In the genomic region with DNA sequence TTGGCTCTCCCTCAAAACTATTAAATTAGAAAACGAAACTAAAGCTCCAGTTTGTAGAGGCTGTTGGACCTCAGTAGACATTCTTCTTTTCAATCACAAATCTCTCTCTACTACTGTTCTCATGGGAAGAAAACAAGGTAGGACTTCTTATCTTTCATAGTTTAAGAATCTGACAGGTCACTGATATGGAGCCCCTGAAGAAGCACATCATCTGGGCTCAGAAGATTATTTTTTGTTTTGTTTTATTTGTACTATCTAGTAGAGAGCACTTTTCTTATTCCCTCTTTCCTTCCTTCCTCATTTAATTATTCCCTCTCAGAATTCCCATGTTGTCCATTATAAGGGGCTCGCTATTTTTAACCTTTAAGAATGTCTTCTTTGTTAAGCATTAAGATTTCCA, we compare ENCODE assay signal across 24 cellular contexts. TPM values are rescaled to one million over a fixed set of nuclear protein-coding genes. Genes with fewer than 3 reads are reported as not detected.
A peak's percentile ranks its signal among the peaks of the same experiment; 100 is the strongest.
DNase-seq lines count a peak whose midpoint lies in the region; ATAC-seq, FAIRE-seq and TF ChIP-seq lines count a peak whose summit lies in the region.
"Had no signal": no experiment of that assay in that cellular context is flagged by ENCODE, and none has a peak within 500 bp of the region (broad histone marks: within the 10 kb centered on the region; RNA-seq: fewer than 3 reads in every experiment).

No MANE protein-coding gene starts in this region.

- H3K9ac ChIP-seq in HepG2 (ENCODE audit: insufficient read depth, low read depth, low read length) = no peak overlapping the region

- no peak for TF ChIP-seq POLR2A in HepG2 (IDR thresholded peaks at IDR 0.05; ENCODE audit: insufficient read depth in 1 of 2, low read depth in 2 of 2, low read length in 2 of 2)

- no peak for DNase-seq in CD4-positive, CD25-positive, alpha-beta regulatory T cell
- no peak for DNase-seq in CD8-positive, alpha-beta T cell
- DNase-seq in mesothelial cell of epicardium (ENCODE audit: low spot score in 2 of 2, unreplicated experiment in 2 of 2) (no peak), HepG2 (ENCODE audit: low spot score) (no peak), RPMI8226 (no peak), dedifferentiated amniotic fluid mesenchymal stem cell (ENCODE audit: extremely low spot score) (no peak)
- DNase-seq: activated effector memory CD4-positive, alpha-beta T cell treated with Interleukin-2 at 50 U/mL for 16 hours; COR-L47; DMS79 treated with DMSO at 0.1 percent for 48 hours; dorsolateral prefrontal cortex; Karpas-422; mucosa of descending colon; NCI-H1048; NCI-H187; NCI-H2227 treated with DMSO at 0.1 percent for 48 hours; NCI-H774; SHP77 treated with DMSO at 0.1 percent for 48 hours; stimulated activated CD4-positive, alpha-beta T cell treated with anti-CD3 and anti-CD28 coated beads, Interleukin-4, amount 100 ng/mL, for 1 hour; stimulated activated naive CD4-positive, alpha-beta T cell treated with Interleukin-2 at 50 U/mL for 16 hours had no signal

- TF ChIP-seq CTCF in CD8-positive, alpha-beta T cell (IDR thresholded peaks at IDR 0.05) = no peak
- TF ChIP-seq CTCF in mesothelial cell of epicardium (IDR thresholded peaks at IDR 0.05; ENCODE audit: unreplicated experiment) (no peak), HepG2 (CRISPR knock-in tag; IDR thresholded peaks at IDR 0.05) (no peak)

- no peak overlapping the region for H3K4me3 ChIP-seq in CD4-positive, CD25-positive, alpha-beta regulatory T cell (ENCODE audit: low read depth, low read length)
- no peak overlapping the region for H3K4me3 ChIP-seq in CD8-positive, alpha-beta T cell (ENCODE audit: low read depth, low read length)
- H3K4me3 ChIP-seq in HepG2 (replicated peaks in 1 of 3; ENCODE audit: insufficient read depth in 1 of 3, low read depth in 2 of 3, low read length in 3 of 3) = no peak overlapping the region
- H3K4me3 ChIP-seq: ascending aorta, dorsolateral prefrontal cortex, mucosa of descending colon, thyroid gland had no signal

- peaks cover 0 to 9% (median 6%) of the 10 kb centered on the region in 4 donors for H3K4me1 Mint-ChIP-seq in CD4-positive, CD25-positive, alpha-beta regulatory T cell
- H3K4me1 Mint-ChIP-seq in CD8-positive, alpha-beta T cell (ENCODE audit: low read depth) = peaks cover 2% of the 10 kb centered on the region
- peaks cover 8% of the 10 kb centered on the region for H3K4me1 Mint-ChIP-seq in activated naive CD8-positive, alpha-beta T cell (ENCODE audit: low read depth)
- H3K4me1 Mint-ChIP-seq in mesothelial cell of epicardium = peaks cover 5% of the 10 kb centered on the region

- H3K36me3 Mint-ChIP-seq in CD4-positive, CD25-positive, alpha-beta regulatory T cell = peaks cover 38% of the 10 kb centered on the region
- H3K36me3 Mint-ChIP-seq in CD8-positive, alpha-beta T cell = peaks cover 72% of the 10 kb centered on the region
- H3K36me3 Mint-ChIP-seq in activated naive CD8-positive, alpha-beta T cell = peaks cover 25% of the 10 kb centered on the region
- peaks cover 2% of the 10 kb centered on the region for H3K36me3 Mint-ChIP-seq in mesothelial cell of epicardium

- no peak overlapping the region for H3K4me3 Mint-ChIP-seq in CD4-positive, CD25-positive, alpha-beta regulatory T cell
- H3K4me3 Mint-ChIP-seq in CD8-positive, alpha-beta T cell = no peak overlapping the region
- no peak overlapping the region for H3K4me3 Mint-ChIP-seq in activated naive CD8-positive, alpha-beta T cell
- no peak overlapping the region for H3K4me3 Mint-ChIP-seq in mesothelial cell of epicardium

- no peak for TF ChIP-seq RAD21 in HepG2 (CRISPR knock-in tag; IDR thresholded peaks at IDR 0.05)

- no peak for ATAC-seq in CD4-positive, CD25-positive, alpha-beta regulatory T cell (ENCODE audit: low read depth in 2 of 2)
- ATAC-seq in CD8-positive, alpha-beta T cell = no peak
- ATAC-seq in HepG2 = no peak
- ATAC-seq: mucosa of descending colon had no signal

- H3K27ac Mint-ChIP-seq in CD4-positive, CD25-positive, alpha-beta regulatory T cell = peak overlapping the region; percentile 4 to 26 (median 25)
- H3K27ac Mint-ChIP-seq in CD8-positive, alpha-beta T cell = peak overlapping the region; percentile 39
- peak overlapping the region; percentile 64 for H3K27ac Mint-ChIP-seq in activated naive CD8-positive, alpha-beta T cell
- H3K27ac Mint-ChIP-seq in mesothelial cell of epicardium = peak overlapping the region; percentile 30

- peaks cover 0 to 3% (median 0%) of the 10 kb centered on the region in 7 donors for H3K9me3 Mint-ChIP-seq in CD4-positive, CD25-positive, alpha-beta regulatory T cell
- H3K9me3 Mint-ChIP-seq in CD8-positive, alpha-beta T cell = no peaks in the 10 kb centered on the region
- H3K9me3 Mint-ChIP-seq in activated naive CD8-positive, alpha-beta T cell (ENCODE audit: low read depth) = no peaks in the 10 kb centered on the region
- no peaks in the 10 kb centered on the region for H3K9me3 Mint-ChIP-seq in mesothelial cell of epicardium

- 1% methylated on average over 2 of the region's 2 CpGs for WGBS in HepG2 (ENCODE audit: low lambda C conversion rate)

- H3K9me3 ChIP-seq in CD4-positive, CD25-positive, alpha-beta regulatory T cell (ENCODE audit: control insufficient read depth in 2 of 2, low read length in 2 of 2) = no peaks in the 10 kb centered on the region
- no peaks in the 10 kb centered on the region for H3K9me3 ChIP-seq in CD8-positive, alpha-beta T cell (ENCODE audit: low read length)
- H3K9me3 ChIP-seq in HepG2 (ENCODE audit: low read length) = no peaks in the 10 kb centered on the region
- H3K9me3 ChIP-seq: ascending aorta, mucosa of descending colon, thyroid gland had no signal

- H3K27me3 ChIP-seq in CD4-positive, CD25-positive, alpha-beta regulatory T cell (ENCODE audit: control insufficient read depth, insufficient read depth, low read length) = no peaks in the 10 kb centered on the region
- no peaks in the 10 kb centered on the region for H3K27me3 ChIP-seq in CD8-positive, alpha-beta T cell (ENCODE audit: insufficient read depth, low read length)
- H3K27me3 ChIP-seq in HepG2 (ENCODE audit: control insufficient read depth in 1 of 2, insufficient read depth in 2 of 2, low read length in 2 of 2) = peaks cover 0 to 4% of the 10 kb centered on the region in 2 experiments; a peak in 1 of 5 replicates
- H3K27me3 ChIP-seq: ascending aorta, dorsolateral prefrontal cortex, thyroid gland had no signal

- in situ Hi-C loops in HepG2 (cut with HindIII; ENCODE audit: extremely low pct_ligation_motif_present, low pct_unique_long_range_greater_than_20kb) = loop anchor here (25.0 kb wide), 1 partner anchor 324 kb away; no protein-coding TSS in a partner anchor

- no peak overlapping the region for H3K4me2 ChIP-seq in HepG2 (ENCODE audit: low read depth, low read length)

- H4K20me1 ChIP-seq in HepG2 (ENCODE audit: insufficient read depth, low read length) = no peaks in the 10 kb centered on the region

- no peak for FAIRE-seq in HepG2 (lab: Jason Lieb, UNC)
- FAIRE-seq: GM12891, keratinocyte had no signal

- H3K27ac ChIP-seq in CD4-positive, CD25-positive, alpha-beta regulatory T cell (ENCODE audit: insufficient read depth, low read length, poor library complexity, severe bottlenecking) = no peak overlapping the region
- H3K27ac ChIP-seq in CD8-positive, alpha-beta T cell (ENCODE audit: low read depth, low read length) = no peak overlapping the region
- H3K27ac ChIP-seq in HepG2 (ENCODE audit: extremely low read length, insufficient read depth, low read length) = no peak overlapping the region
- H3K27ac ChIP-seq: ascending aorta, dorsolateral prefrontal cortex, thyroid gland had no signal

- no peaks in the 10 kb centered on the region for H3K27me3 Mint-ChIP-seq in CD4-positive, CD25-positive, alpha-beta regulatory T cell
- H3K27me3 Mint-ChIP-seq in CD8-positive, alpha-beta T cell (ENCODE audit: low read depth) = no peaks in the 10 kb centered on the region
- H3K27me3 Mint-ChIP-seq in activated naive CD8-positive, alpha-beta T cell = no peaks in the 10 kb centered on the region
- H3K27me3 Mint-ChIP-seq in mesothelial cell of epicardium (ENCODE audit: low read depth) = no peaks in the 10 kb centered on the region

- TF ChIP-seq EP300 in HepG2 (IDR thresholded peaks at IDR 0.05; ENCODE audit: low read depth in 2 of 2, low read length in 2 of 2) (no peak), HepG2 (CRISPR knock-in tag; IDR thresholded peaks at IDR 0.05; ENCODE audit: borderline replicate concordance) (no peak)

- H3K79me2 ChIP-seq in HepG2 (ENCODE audit: insufficient read depth, low read length) = no peaks in the 10 kb centered on the region

- H3K36me3 ChIP-seq in CD4-positive, CD25-positive, alpha-beta regulatory T cell (ENCODE audit: control insufficient read depth, insufficient read depth, low read length) = peaks cover 57% of the 10 kb centered on the region
- H3K36me3 ChIP-seq in CD8-positive, alpha-beta T cell (ENCODE audit: insufficient read depth, low read length) = peaks cover 30% of the 10 kb centered on the region
- no peaks in the 10 kb centered on the region for H3K36me3 ChIP-seq in HepG2 (replicated peaks in 1 of 2; ENCODE audit: control insufficient read depth in 1 of 2, insufficient read depth in 2 of 2, low read length in 2 of 2)
- H3K36me3 ChIP-seq: ascending aorta, thyroid gland had no signal

- BruUV-seq in HepG2 (replicated peaks; lab: Mats Ljungman, UMichigan) = no TSS peak

- CTCF ChIA-PET in CD8-positive, alpha-beta T cell (lab: Charles Lee) = interaction anchor here (1.0 kb wide), 1 partner anchor 328 kb away, joined by 3 read pairs; no protein-coding TSS in a partner anchor
- CTCF ChIA-PET in HepG2 (lab: Yijun Ruan, JAX; ENCODE audit: low intra/inter-chr PET ratio, low total read pairs) = no interaction called here

- no peak overlapping the region for H2AFZ ChIP-seq in HepG2 (ENCODE audit: low read length)

- H3K4me1 ChIP-seq in CD4-positive, CD25-positive, alpha-beta regulatory T cell (ENCODE audit: control insufficient read depth, insufficient read depth, low read length, poor library complexity, severe bottlenecking) = no peaks in the 10 kb centered on the region
- H3K4me1 ChIP-seq in CD8-positive, alpha-beta T cell (ENCODE audit: insufficient read depth, low read length) = no peaks in the 10 kb centered on the region
- no peaks in the 10 kb centered on the region for H3K4me1 ChIP-seq in HepG2 (ENCODE audit: insufficient read depth, low read length)
- H3K4me1 ChIP-seq: ascending aorta, thyroid gland had no signal

- POLR2A ChIA-PET in CD8-positive, alpha-beta T cell (lab: Charles Lee) = no interaction called here
- POLR2A ChIA-PET in HepG2 (lab: Yijun Ruan, JAX) = no interaction called here

- intact Hi-C loops in CD8-positive, alpha-beta T cell (cut with DNase I, micrococcal nuclease) = no loop called here
- intact Hi-C loops in HepG2 (cut with micrococcal nuclease; ENCODE audit: unreplicated experiment) = no loop called here

RNA-seq across cellular contexts. Expression of a gene that starts 26.3 kb away (rescaled TPM):
- total RNA-seq in CD4-positive, CD25-positive, alpha-beta regulatory T cell = 14.4 TPM
- 1 to 10 TPM; 2.7 to 4.8 (median 4.6) TPM for polyA plus RNA-seq in CD4-positive, CD25-positive, alpha-beta regulatory T cell
- 10 to 100 TPM; 31.7 to 32.4 TPM for total RNA-seq in CD8-positive, alpha-beta T cell
- total RNA-seq in mesothelial cell of epicardium = 65.8 to 68.4 TPM (median 67.4 TPM) in 3 replicates
- 66.9 and 92.2 TPM in 2 replicates for total RNA-seq in HepG2 (2016; rRNA removed; fragmentation: Illumina TruSeq; extraction: Trizol)
- total RNA-seq in HepG2 (2016; cell fraction: cytosol; rRNA removed; fragmentation: Illumina TruSeq; extraction: Trizol; ENCODE audit: low read depth) = 7.4 and 7.8 TPM in 2 replicates
- 66.5 and 97.1 TPM in 2 replicates for total RNA-seq in HepG2 (2016; cell fraction: insoluble cytoplasmic fraction; rRNA removed; fragmentation: Illumina TruSeq; extraction: Trizol)
- total RNA-seq in HepG2 (2016; cell fraction: membrane; rRNA removed; fragmentation: Illumina TruSeq; extraction: Trizol) = 21.3 and 22.8 TPM in 2 replicates
- 67.3 and 73.5 TPM in 2 replicates for total RNA-seq in HepG2 (2016; cell fraction: nucleus; rRNA removed; fragmentation: Illumina TruSeq; extraction: Trizol)
- 27.4 and 37.0 TPM in 2 replicates for polyA plus RNA-seq in HepG2 (2011; rRNA removed)
- polyA plus RNA-seq in HepG2 (2011; cell fraction: cytosol; rRNA removed) = 7.5 and 15.9 TPM in 2 replicates
- polyA plus RNA-seq in HepG2 (2011; cell fraction: nucleus; rRNA removed) = 31.7 and 60.0 TPM in 2 replicates
- polyA plus RNA-seq in HepG2 (2012) = 39.3 and 40.0 TPM in 2 replicates
- polyA plus RNA-seq in HepG2 (2016; cell fraction: cytosol; fragmentation: Illumina TruSeq; extraction: Trizol; ENCODE audit: low read depth) = 2.5 and 2.6 TPM in 2 replicates
- polyA plus RNA-seq in HepG2 (2016; cell fraction: insoluble cytoplasmic fraction; fragmentation: Illumina TruSeq; extraction: Trizol; ENCODE audit: low read depth) = 52.5 and 58.1 TPM in 2 replicates
- 7.8 and 8.0 TPM in 2 replicates for polyA plus RNA-seq in HepG2 (2016; cell fraction: membrane; fragmentation: Illumina TruSeq; extraction: Trizol; ENCODE audit: low read depth)
- polyA plus RNA-seq in HepG2 (2016; cell fraction: nucleus; fragmentation: Illumina TruSeq; extraction: Trizol; ENCODE audit: insufficient read depth, low read depth) = 105 and 107 TPM in 2 replicates
- polyA minus RNA-seq in HepG2 (2011; rRNA and poly(A)+ RNA removed; ENCODE audit: low replicate concordance) = 15.2 and 24.2 TPM in 2 replicates
- polyA minus RNA-seq in HepG2 (2011; cell fraction: cytosol; rRNA and poly(A)+ RNA removed) = 14.2 and 19.3 TPM in 2 replicates
- 53.0 and 82.6 TPM in 2 replicates for polyA minus RNA-seq in HepG2 (2011; cell fraction: nucleus; rRNA and poly(A)+ RNA removed)
